ENCODE assay signal across 11 cellular contexts in the genomic region with DNA sequence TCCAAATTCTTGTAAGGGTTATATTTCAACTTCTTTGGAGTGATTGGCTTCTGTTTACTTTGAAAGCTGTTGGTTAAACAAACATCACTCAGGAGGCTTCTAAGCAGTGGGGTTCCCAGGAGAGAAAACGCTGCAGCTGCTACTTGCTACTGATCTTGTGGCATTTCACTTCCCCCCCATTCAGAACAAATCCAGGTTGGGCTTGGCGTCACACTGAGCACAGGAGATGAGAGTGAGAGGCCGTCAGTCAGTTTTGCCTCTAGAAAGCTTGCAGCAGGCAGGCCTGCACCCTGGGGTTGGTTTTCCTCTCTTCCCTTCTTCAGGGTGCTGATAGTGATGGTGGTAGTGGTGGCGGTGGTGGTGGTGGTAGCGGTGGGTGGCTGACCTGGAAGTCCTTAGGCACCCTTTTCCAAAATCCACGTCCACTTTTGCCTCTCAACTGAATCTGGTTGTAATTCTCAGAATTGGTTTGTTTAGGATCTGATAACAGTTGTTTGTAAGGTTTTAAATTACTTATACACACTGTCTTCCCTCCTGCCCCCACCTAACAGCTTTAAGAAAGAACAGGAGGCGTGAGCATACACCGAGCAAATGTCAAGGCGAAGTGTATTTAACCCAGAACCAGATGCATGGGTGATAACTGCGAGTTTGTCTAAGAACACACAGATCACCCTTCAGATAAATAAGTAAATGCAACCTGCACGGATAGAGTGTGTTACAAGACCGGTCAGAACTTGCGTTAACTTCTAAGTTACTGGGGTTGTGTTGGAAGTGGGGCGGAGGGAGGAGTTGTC. TPM values are rescaled to one million over a fixed set of nuclear protein-coding genes. Genes with fewer than 3 reads are reported as not detected.
A peak's percentile ranks its signal among the peaks of the same experiment; 100 is the strongest.
DNase-seq lines count a peak whose midpoint lies in the region; ATAC-seq lines count a peak whose summit lies in the region.
"Had no signal": no experiment of that assay in that cellular context is flagged by ENCODE, and none has a peak within 500 bp of the region (broad histone marks: within the 10 kb centered on the region; RNA-seq: fewer than 3 reads in every experiment).

No MANE protein-coding gene starts in this region.

- peaks cover 3 to 50% of the 10 kb centered on the region in 2 donors for H3K27me3 ChIP-seq in naive thymus-derived CD4-positive, alpha-beta T cell (ENCODE audit: control insufficient read depth in 2 of 2, insufficient read depth in 2 of 2, low read length in 2 of 2)

- CTCF ChIA-PET in naive thymus-derived CD4-positive, alpha-beta T cell (lab: Charles Lee): interaction anchor here (1.2 kb wide), 1 partner anchor 34 kb away, joined by 3 read pairs; no protein-coding TSS in a partner anchor

- H3K4me1 ChIP-seq in naive thymus-derived CD4-positive, alpha-beta T cell (ENCODE audit: control insufficient read depth in 2 of 2, insufficient read depth in 2 of 2, low read length in 2 of 2): peaks cover 0 to 50% of the 10 kb centered on the region in 2 donors

- ATAC-seq in naive thymus-derived CD4-positive, alpha-beta T cell: no peak
- no peak for ATAC-seq in GM21619 (IDR thresholded peaks at IDR 0.05; ENCODE audit: unreplicated experiment)

- intact Hi-C loops in naive thymus-derived CD4-positive, alpha-beta T cell (cut with micrococcal nuclease): loop anchor here (5.0 to 10.0 kb wide), 6 partner anchors 107 to 443 kb away; partner anchors contain the start of gene SMYD2 (in 1 of the 2)

- peak overlapping the region in 1 of 9 donors; percentile 18 for H3K27ac Mint-ChIP-seq in naive thymus-derived CD4-positive, alpha-beta T cell
- H3K27ac Mint-ChIP-seq: CD4-positive, alpha-beta memory T cell had no signal

- H3K36me3 Mint-ChIP-seq in naive thymus-derived CD4-positive, alpha-beta T cell: peaks cover 0 to 9% (median 4%) of the 10 kb centered on the region in 5 donors

- H3K27ac ChIP-seq in naive thymus-derived CD4-positive, alpha-beta T cell (ENCODE audit: low read depth, low read length): no peak overlapping the region

- H3K9me3 ChIP-seq in naive thymus-derived CD4-positive, alpha-beta T cell (ENCODE audit: control insufficient read depth in 2 of 3, low read length in 3 of 3): peaks cover 0 to 2% (median 0%) of the 10 kb centered on the region in 3 experiments

- peaks cover 35 to 92% (median 80%) of the 10 kb centered on the region in 7 donors for H3K4me1 Mint-ChIP-seq in naive thymus-derived CD4-positive, alpha-beta T cell

- peaks cover 0 to 43% (median 12%) of the 10 kb centered on the region in 11 donors for H3K9me3 Mint-ChIP-seq in naive thymus-derived CD4-positive, alpha-beta T cell

- POLR2A ChIA-PET in naive thymus-derived CD4-positive, alpha-beta T cell (lab: Charles Lee): interaction anchor here (0.7 to 0.8 kb wide), 2 partner anchors 115 to 116 kb away, joined by 3 read pairs; no protein-coding TSS in a partner anchor

- no peak overlapping the region for H3K4me3 ChIP-seq in naive thymus-derived CD4-positive, alpha-beta T cell (ENCODE audit: low read length)
- H3K4me3 ChIP-seq: K562, lung had no signal

- peak; percentile 85 for DNase-seq in DMS53 (lab: John Stamatoyannopoulos, UW)
- DNase-seq in NCI-H1417 (lab: John Stamatoyannopoulos, UW): peak; percentile 65 to 91 (median 68)
- DNase-seq in SHP77 (lab: John Stamatoyannopoulos, UW): peak; percentile 34 to 63
- DNase-seq in naive thymus-derived CD4-positive, alpha-beta T cell: peak in 1 of 9 donors; percentile 25
- DNase-seq in anterior cingulate cortex (lab: John Stamatoyannopoulos, UW): no peak
- no peak for DNase-seq in inferior parietal cortex (ENCODE audit: extremely low spot score)
- DNase-seq in central memory CD4-positive, alpha-beta T cell: no peak
- DNase-seq: CD4-positive, alpha-beta memory T cell had no signal

- H3K36me3 ChIP-seq in naive thymus-derived CD4-positive, alpha-beta T cell (ENCODE audit: control insufficient read depth in 2 of 3, insufficient read depth in 3 of 3, low read length in 3 of 3): no peaks in the 10 kb centered on the region

- H3K27me3 Mint-ChIP-seq in naive thymus-derived CD4-positive, alpha-beta T cell: peaks cover 81 to 92% (median 83%) of the 10 kb centered on the region in 5 donors

- peak overlapping the region; percentile 16 to 96 (median 52) for H3K4me3 Mint-ChIP-seq in naive thymus-derived CD4-positive, alpha-beta T cell

RNA-seq across cellular contexts. Expression of gene PROX1, which starts 3.2 kb away (rescaled TPM):
- total RNA-seq in naive thymus-derived CD4-positive, alpha-beta T cell: not detected
- not detected for polyA plus RNA-seq in naive thymus-derived CD4-positive, alpha-beta T cell
- total RNA-seq: CD4-positive, alpha-beta memory T cell had no signal
- polyA plus RNA-seq: CD4-positive, alpha-beta memory T cell had no signal

Comparison
In these comparisons a context has a peak if more than half of its experiments do, and no peak if none do; other contexts are left out.
1. DNase-seq: peak in DMS53 (single experiment), NCI-H1417 (3 of 3) and SHP77 (2 of 2); none in anterior cingulate cortex (0 of 58), inferior parietal cortex (single experiment) and central memory CD4-positive, alpha-beta T cell (single experiment).